In genomic region chr1:199954701-199955100, GRCh38 we compare ENCODE assay signal across 11 cellular contexts.
DNase-seq lines count a peak whose midpoint lies in the region; ATAC-seq, FAIRE-seq and TF ChIP-seq lines count a peak whose summit lies in the region.
"Had no signal": no experiment of that assay in that cellular context is flagged by ENCODE, and none has a peak within 500 bp of the region (broad histone marks: within the 10 kb centered on the region; RNA-seq: fewer than 3 reads in every experiment).

No MANE protein-coding gene starts in this region.

- H3K4me1 ChIP-seq in DND-41 (ENCODE audit: insufficient read depth, low read length): no peaks in the 10 kb centered on the region
- no peaks in the 10 kb centered on the region for H3K4me1 ChIP-seq in astrocyte (ENCODE audit: insufficient read depth, low read length)

- H2AFZ ChIP-seq in DND-41 (ENCODE audit: low read depth, low read length) (no peak overlapping the region), astrocyte (ENCODE audit: low read depth, low read length) (no peak overlapping the region)

- TF ChIP-seq CTCF in DND-41 (IDR thresholded peaks at IDR 0.05; ENCODE audit: borderline replicate concordance, extremely low read depth, low read length, poor library complexity, severe bottlenecking) (peak; percentile 53), astrocyte (IDR thresholded peaks at IDR 0.05; ENCODE audit: insufficient read depth, low read depth, low read length) (peak; percentile 17)

- no peaks in the 10 kb centered on the region for H3K27me3 Mint-ChIP-seq in astrocyte (ENCODE audit: low read depth, unreplicated experiment)

- no peak for FAIRE-seq in astrocyte (lab: Jason Lieb, UNC)
- FAIRE-seq: colon had no signal

- POLR2A ChIA-PET in HEK293T (lab: Yijun Ruan, JAX): no interaction called here

- DNase-seq in DND-41 (peak; percentile 11), HEK293T (ENCODE audit: extremely low spot score) (peak; percentile 72), astrocyte (ENCODE audit: low read depth) (no peak), left lobe of liver (ENCODE audit: low spot score) (peak; percentile 51), substantia nigra (lab: John Stamatoyannopoulos, UW) (no peak), NCI-H1436 treated with DMSO at 0.1 percent for 48 hours (lab: John Stamatoyannopoulos, UW) (no peak)
- DNase-seq: stimulated activated CD4-positive, alpha-beta T cell treated with anti-CD3 and anti-CD28 coated beads, Interleukin-2, amount 100 ng/mL, for 48 hours had no signal

- H3K9me3 ChIP-seq in DND-41 (ENCODE audit: insufficient read depth, low read length, severe bottlenecking) (no peaks in the 10 kb centered on the region), astrocyte (ENCODE audit: insufficient read depth, low read depth, low read length) (no peaks in the 10 kb centered on the region)

- H3K79me2 ChIP-seq in DND-41 (ENCODE audit: insufficient read depth, low read length): no peaks in the 10 kb centered on the region
- no peaks in the 10 kb centered on the region for H3K79me2 ChIP-seq in astrocyte (ENCODE audit: insufficient read depth, low read length)

- H3K9ac ChIP-seq in DND-41 (ENCODE audit: low read depth, low read length) (no peak overlapping the region), astrocyte (ENCODE audit: low read length) (no peak overlapping the region)

- ATAC-seq in DND-41 (ENCODE audit: insufficient read depth, low read depth) (0 out of 3 replicates have a peak, but pooled peaks have one; percentile 47), left lobe of liver (peak; percentile 96), HG03095 (IDR thresholded peaks at IDR 0.05; ENCODE audit: unreplicated experiment) (no peak), GM19395 (IDR thresholded peaks at IDR 0.05; ENCODE audit: unreplicated experiment) (no peak)

- no peak overlapping the region for H3K4me3 ChIP-seq in DND-41 (ENCODE audit: low read depth in 1 of 2, low read length in 2 of 2)
- no peak overlapping the region for H3K4me3 ChIP-seq in astrocyte (ENCODE audit: insufficient read depth, low read depth, low read length)
- H3K4me3 ChIP-seq: lung had no signal

- H3K9me3 Mint-ChIP-seq in astrocyte (ENCODE audit: unreplicated experiment): no peaks in the 10 kb centered on the region

- H3K36me3 ChIP-seq in DND-41 (ENCODE audit: insufficient read depth, low read length): no peaks in the 10 kb centered on the region
- H3K36me3 ChIP-seq in astrocyte (ENCODE audit: insufficient read depth, low read length): no peaks in the 10 kb centered on the region

- H3K4me1 Mint-ChIP-seq in astrocyte (ENCODE audit: low read depth, unreplicated experiment): no peaks in the 10 kb centered on the region

- peaks cover 4% of the 10 kb centered on the region for H3K27me3 ChIP-seq in DND-41 (ENCODE audit: insufficient read depth, low read length, poor library complexity)
- H3K27me3 ChIP-seq in astrocyte (ENCODE audit: insufficient read depth, low read length): peaks cover 3% of the 10 kb centered on the region

- no peaks in the 10 kb centered on the region for H4K20me1 ChIP-seq in DND-41 (ENCODE audit: insufficient read depth, low read length)
- no peaks in the 10 kb centered on the region for H4K20me1 ChIP-seq in astrocyte (ENCODE audit: insufficient read depth, low read length)

- H3K27ac ChIP-seq in DND-41 (ENCODE audit: low read length) (no peak overlapping the region), astrocyte (ENCODE audit: low read depth, low read length) (no peak overlapping the region), substantia nigra (ENCODE audit: low read depth, low read length, poor library complexity, severe bottlenecking) (no peak overlapping the region)

- H3K4me2 ChIP-seq in DND-41 (ENCODE audit: insufficient read depth, low read length) (no peak overlapping the region), astrocyte (ENCODE audit: low read length) (no peak overlapping the region)

- no peak overlapping the region for H3K4me3 Mint-ChIP-seq in astrocyte (ENCODE audit: unreplicated experiment)

- CTCF ChIA-PET in HEK293T (lab: Yijun Ruan, JAX): no interaction called here

- no peaks in the 10 kb centered on the region for H3K36me3 Mint-ChIP-seq in astrocyte (ENCODE audit: low read depth, unreplicated experiment)

- H3K27ac Mint-ChIP-seq in astrocyte (ENCODE audit: unreplicated experiment): no peak overlapping the region

TF ChIP-seq in HEK293T, 16 proteins besides CTCF, POLR2A, EP300 and RAD21:
- TF ChIP-seq FOXA1 (IDR thresholded peaks at IDR 0.05) (no peak), ARNT (IDR thresholded peaks at IDR 0.05) (no peak), FOXK2 (IDR thresholded peaks at IDR 0.05) (no peak), ZNF384 (IDR thresholded peaks at IDR 0.05) (no peak), FOXM1 (IDR thresholded peaks at IDR 0.05; ENCODE audit: borderline replicate concordance) (no peak), HDGF (IDR thresholded peaks at IDR 0.05; ENCODE audit: borderline replicate concordance) (no peak), LEF1 (IDR thresholded peaks at IDR 0.05; ENCODE audit: borderline replicate concordance) (no peak), CTBP1 (IDR thresholded peaks at IDR 0.05; ENCODE audit: borderline replicate concordance) (no peak)
- TF ChIP-seq, protein P1, sequence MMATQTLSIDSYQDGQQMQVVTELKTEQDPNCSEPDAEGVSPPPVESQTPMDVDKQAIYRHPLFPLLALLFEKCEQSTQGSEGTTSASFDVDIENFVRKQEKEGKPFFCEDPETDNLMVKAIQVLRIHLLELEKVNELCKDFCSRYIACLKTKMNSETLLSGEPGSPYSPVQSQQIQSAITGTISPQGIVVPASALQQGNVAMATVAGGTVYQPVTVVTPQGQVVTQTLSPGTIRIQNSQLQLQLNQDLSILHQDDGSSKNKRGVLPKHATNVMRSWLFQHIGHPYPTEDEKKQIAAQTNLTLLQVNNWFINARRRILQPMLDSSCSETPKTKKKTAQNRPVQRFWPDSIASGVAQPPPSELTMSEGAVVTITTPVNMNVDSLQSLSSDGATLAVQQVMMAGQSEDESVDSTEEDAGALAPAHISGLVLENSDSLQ (IDR thresholded peaks at IDR 0.05): no peak

Comparison
In these comparisons a context has a peak if more than half of its experiments do, and no peak if none do; other contexts are left out.
1. ATAC-seq: peak in DND-41 (single experiment) and left lobe of liver (single experiment); none in HG03095 (single experiment) and GM19395 (single experiment).
2. DNase-seq: peak in DND-41 (single experiment), HEK293T (single experiment) and left lobe of liver (single experiment); none in astrocyte (single experiment), substantia nigra (0 of 49) and NCI-H1436 treated with DMSO at 0.1 percent for 48 hours (single experiment).